1 cellular context compared by ENCODE assay signal in the genomic region with DNA sequence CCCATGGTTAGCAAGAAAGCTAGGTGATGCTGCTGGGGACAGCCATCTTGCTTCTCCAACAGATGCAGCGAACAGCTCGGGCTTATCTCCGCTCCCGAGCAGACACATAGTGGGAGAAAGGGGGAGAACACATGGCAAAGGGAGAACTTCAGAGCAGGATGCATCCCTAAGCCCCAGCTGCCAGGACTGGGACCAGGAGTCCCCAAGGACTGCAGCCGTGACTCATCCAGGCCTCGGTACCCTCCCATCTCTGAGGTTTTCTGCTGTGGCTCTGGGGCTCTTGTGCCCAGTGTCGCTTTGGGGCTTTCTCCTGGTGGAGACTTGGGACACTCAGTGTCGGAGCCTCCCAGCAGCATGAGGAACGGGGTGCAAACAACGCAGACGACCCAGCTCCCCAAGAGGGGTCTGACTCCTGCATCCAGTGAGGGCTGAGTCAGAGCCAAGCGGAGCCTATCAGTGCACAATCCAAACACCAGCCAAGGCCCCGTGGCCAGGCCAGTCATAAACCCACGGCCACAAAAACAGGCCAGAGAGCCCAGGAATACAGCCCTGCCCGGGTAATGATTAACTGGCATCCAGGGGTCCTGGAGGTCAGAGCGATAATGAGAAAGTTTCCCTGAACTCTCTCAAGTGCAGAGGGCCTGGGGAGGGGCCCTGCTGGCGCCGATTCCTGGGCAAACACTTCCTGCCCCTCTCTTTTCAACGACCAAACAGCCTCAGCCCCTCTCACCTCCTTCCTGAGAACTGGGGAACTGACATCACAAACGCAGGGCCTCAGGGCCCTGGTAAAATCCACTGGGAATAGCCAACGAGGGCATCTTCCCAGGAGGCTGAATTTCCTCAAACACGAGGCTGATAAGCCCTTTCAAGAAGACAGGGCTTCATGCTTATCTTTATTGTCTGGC.
TF ChIP-seq lines count a peak whose summit lies in the region.

No MANE protein-coding gene starts in this region.

TF ChIP-seq in HepG2, 621 proteins besides CTCF, POLR2A, EP300 and RAD21 (continued from another document and continues in another):
- TF ChIP-seq, protein P1, sequence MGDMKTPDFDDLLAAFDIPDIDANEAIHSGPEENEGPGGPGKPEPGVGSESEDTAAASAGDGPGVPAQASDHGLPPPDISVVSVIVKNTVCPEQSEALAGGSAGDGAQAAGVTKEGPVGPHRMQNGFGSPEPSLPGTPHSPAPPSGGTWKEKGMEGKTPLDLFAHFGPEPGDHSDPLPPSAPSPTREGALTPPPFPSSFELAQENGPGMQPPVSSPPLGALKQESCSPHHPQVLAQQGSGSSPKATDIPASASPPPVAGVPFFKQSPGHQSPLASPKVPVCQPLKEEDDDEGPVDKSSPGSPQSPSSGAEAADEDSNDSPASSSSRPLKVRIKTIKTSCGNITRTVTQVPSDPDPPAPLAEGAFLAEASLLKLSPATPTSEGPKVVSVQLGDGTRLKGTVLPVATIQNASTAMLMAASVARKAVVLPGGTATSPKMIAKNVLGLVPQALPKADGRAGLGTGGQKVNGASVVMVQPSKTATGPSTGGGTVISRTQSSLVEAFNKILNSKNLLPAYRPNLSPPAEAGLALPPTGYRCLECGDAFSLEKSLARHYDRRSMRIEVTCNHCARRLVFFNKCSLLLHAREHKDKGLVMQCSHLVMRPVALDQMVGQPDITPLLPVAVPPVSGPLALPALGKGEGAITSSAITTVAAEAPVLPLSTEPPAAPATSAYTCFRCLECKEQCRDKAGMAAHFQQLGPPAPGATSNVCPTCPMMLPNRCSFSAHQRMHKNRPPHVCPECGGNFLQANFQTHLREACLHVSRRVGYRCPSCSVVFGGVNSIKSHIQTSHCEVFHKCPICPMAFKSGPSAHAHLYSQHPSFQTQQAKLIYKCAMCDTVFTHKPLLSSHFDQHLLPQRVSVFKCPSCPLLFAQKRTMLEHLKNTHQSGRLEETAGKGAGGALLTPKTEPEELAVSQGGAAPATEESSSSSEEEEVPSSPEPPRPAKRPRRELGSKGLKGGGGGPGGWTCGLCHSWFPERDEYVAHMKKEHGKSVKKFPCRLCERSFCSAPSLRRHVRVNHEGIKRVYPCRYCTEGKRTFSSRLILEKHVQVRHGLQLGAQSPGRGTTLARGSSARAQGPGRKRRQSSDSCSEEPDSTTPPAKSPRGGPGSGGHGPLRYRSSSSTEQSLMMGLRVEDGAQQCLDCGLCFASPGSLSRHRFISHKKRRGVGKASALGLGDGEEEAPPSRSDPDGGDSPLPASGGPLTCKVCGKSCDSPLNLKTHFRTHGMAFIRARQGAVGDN (CRISPR knock-in tag; IDR thresholded peaks at IDR 0.05), result peak; percentile 94
- TF ChIP-seq, protein P2, sequence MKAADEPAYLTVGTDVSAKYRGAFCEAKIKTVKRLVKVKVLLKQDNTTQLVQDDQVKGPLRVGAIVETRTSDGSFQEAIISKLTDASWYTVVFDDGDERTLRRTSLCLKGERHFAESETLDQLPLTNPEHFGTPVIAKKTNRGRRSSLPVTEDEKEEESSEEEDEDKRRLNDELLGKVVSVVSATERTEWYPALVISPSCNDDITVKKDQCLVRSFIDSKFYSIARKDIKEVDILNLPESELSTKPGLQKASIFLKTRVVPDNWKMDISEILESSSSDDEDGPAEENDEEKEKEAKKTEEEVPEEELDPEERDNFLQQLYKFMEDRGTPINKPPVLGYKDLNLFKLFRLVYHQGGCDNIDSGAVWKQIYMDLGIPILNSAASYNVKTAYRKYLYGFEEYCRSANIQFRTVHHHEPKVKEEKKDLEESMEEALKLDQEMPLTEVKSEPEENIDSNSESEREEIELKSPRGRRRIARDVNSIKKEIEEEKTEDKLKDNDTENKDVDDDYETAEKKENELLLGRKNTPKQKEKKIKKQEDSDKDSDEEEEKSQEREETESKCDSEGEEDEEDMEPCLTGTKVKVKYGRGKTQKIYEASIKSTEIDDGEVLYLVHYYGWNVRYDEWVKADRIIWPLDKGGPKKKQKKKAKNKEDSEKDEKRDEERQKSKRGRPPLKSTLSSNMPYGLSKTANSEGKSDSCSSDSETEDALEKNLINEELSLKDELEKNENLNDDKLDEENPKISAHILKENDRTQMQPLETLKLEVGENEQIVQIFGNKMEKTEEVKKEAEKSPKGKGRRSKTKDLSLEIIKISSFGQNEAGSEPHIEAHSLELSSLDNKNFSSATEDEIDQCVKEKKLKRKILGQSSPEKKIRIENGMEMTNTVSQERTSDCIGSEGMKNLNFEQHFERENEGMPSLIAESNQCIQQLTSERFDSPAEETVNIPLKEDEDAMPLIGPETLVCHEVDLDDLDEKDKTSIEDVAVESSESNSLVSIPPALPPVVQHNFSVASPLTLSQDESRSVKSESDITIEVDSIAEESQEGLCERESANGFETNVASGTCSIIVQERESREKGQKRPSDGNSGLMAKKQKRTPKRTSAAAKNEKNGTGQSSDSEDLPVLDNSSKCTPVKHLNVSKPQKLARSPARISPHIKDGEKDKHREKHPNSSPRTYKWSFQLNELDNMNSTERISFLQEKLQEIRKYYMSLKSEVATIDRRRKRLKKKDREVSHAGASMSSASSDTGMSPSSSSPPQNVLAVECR (CRISPR knock-in tag; IDR thresholded peaks at IDR 0.05; ENCODE audit: borderline replicate concordance), result peak; percentile 34; the same call in 1 of the 2 replicates
- TF ChIP-seq, protein P3, sequence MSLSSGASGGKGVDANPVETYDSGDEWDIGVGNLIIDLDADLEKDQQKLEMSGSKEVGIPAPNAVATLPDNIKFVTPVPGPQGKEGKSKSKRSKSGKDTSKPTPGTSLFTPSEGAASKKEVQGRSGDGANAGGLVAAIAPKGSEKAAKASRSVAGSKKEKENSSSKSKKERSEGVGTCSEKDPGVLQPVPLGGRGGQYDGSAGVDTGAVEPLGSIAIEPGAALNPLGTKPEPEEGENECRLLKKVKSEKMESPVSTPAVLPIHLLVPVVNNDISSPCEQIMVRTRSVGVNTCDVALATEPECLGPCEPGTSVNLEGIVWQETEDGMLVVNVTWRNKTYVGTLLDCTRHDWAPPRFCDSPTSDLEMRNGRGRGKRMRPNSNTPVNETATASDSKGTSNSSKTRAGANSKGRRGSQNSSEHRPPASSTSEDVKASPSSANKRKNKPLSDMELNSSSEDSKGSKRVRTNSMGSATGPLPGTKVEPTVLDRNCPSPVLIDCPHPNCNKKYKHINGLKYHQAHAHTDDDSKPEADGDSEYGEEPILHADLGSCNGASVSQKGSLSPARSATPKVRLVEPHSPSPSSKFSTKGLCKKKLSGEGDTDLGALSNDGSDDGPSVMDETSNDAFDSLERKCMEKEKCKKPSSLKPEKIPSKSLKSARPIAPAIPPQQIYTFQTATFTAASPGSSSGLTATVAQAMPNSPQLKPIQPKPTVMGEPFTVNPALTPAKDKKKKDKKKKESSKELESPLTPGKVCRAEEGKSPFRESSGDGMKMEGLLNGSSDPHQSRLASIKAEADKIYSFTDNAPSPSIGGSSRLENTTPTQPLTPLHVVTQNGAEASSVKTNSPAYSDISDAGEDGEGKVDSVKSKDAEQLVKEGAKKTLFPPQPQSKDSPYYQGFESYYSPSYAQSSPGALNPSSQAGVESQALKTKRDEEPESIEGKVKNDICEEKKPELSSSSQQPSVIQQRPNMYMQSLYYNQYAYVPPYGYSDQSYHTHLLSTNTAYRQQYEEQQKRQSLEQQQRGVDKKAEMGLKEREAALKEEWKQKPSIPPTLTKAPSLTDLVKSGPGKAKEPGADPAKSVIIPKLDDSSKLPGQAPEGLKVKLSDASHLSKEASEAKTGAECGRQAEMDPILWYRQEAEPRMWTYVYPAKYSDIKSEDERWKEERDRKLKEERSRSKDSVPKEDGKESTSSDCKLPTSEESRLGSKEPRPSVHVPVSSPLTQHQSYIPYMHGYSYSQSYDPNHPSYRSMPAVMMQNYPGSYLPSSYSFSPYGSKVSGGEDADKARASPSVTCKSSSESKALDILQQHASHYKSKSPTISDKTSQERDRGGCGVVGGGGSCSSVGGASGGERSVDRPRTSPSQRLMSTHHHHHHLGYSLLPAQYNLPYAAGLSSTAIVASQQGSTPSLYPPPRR (CRISPR knock-in tag; IDR thresholded peaks at IDR 0.05; ENCODE audit: borderline replicate concordance), result peak; percentile 77; the same call in 1 of the 2 replicates
- TF ChIP-seq ZNF674 (CRISPR knock-in tag; IDR thresholded peaks at IDR 0.05; ENCODE audit: low read depth) (no peak), SMARCC2 (IDR thresholded peaks at IDR 0.05) (no peak), STAG1 (CRISPR knock-in tag; IDR thresholded peaks at IDR 0.05) (no peak), ZNF496 (CRISPR knock-in tag; IDR thresholded peaks at IDR 0.05; ENCODE audit: insufficient replicate concordance) (no peak), TP53 (CRISPR knock-in tag; conservative IDR thresholded peaks at IDR 0.05) (no peak), MLLT10 (CRISPR knock-in tag; IDR thresholded peaks at IDR 0.05) (no peak), ZSCAN20 (CRISPR knock-in tag; IDR thresholded peaks at IDR 0.05; ENCODE audit: borderline replicate concordance) (no peak), ZNF468 (CRISPR knock-in tag; IDR thresholded peaks at IDR 0.05) (no peak), SRY (CRISPR knock-in tag; IDR thresholded peaks at IDR 0.05) (peak; percentile 23; the same call in 1 of the 2 replicates), RFX3 (CRISPR knock-in tag; IDR thresholded peaks at IDR 0.05) (no peak), DMAP1 (CRISPR knock-in tag; IDR thresholded peaks at IDR 0.05) (peak; percentile 48; the same call in 1 of the 2 replicates), ZNF3 (CRISPR knock-in tag; IDR thresholded peaks at IDR 0.05) (no peak), NFE2L1 (CRISPR knock-in tag; IDR thresholded peaks at IDR 0.05; ENCODE audit: borderline replicate concordance) (no peak), HDAC1 (CRISPR knock-in tag; IDR thresholded peaks at IDR 0.05) (peak; percentile 72), ZSCAN25 (CRISPR knock-in tag; IDR thresholded peaks at IDR 0.05) (peak; percentile 59; the same call in 1 of the 2 replicates), ZFYVE20 (CRISPR knock-in tag; IDR thresholded peaks at IDR 0.05; ENCODE audit: borderline replicate concordance, low read depth) (no peak), MBNL3 (CRISPR knock-in tag; conservative IDR thresholded peaks at IDR 0.05) (no peak), MTA3 (CRISPR knock-in tag; IDR thresholded peaks at IDR 0.05) (no peak), ZNF816 (CRISPR knock-in tag; IDR thresholded peaks at IDR 0.05; ENCODE audit: borderline replicate concordance) (0 out of 2 replicates have a peak, but pooled peaks have one; percentile 66), FOSL2 (CRISPR knock-in tag; IDR thresholded peaks at IDR 0.05) (peak; percentile 87), PHF8 (CRISPR knock-in tag; IDR thresholded peaks at IDR 0.05) (no peak; the same call in 1 of the 2 replicates), MEIS1 (CRISPR knock-in tag; IDR thresholded peaks at IDR 0.05; ENCODE audit: borderline replicate concordance) (no peak), ZNF10 (CRISPR knock-in tag; IDR thresholded peaks at IDR 0.05; ENCODE audit: borderline replicate concordance, low read depth) (no peak), ZNF501 (CRISPR knock-in tag; IDR thresholded peaks at IDR 0.05) (no peak), ZKSCAN8 (CRISPR knock-in tag; IDR thresholded peaks at IDR 0.05; ENCODE audit: borderline replicate concordance) (no peak), ZNF143 (CRISPR knock-in tag; IDR thresholded peaks at IDR 0.05) (no peak), ZBTB21 (CRISPR knock-in tag; IDR thresholded peaks at IDR 0.05) (0 out of 2 replicates have a peak, but pooled peaks have one; percentile 26), TSC22D2 (CRISPR knock-in tag; IDR thresholded peaks at IDR 0.05; ENCODE audit: borderline replicate concordance) (no peak)
- TF ChIP-seq, protein P4, sequence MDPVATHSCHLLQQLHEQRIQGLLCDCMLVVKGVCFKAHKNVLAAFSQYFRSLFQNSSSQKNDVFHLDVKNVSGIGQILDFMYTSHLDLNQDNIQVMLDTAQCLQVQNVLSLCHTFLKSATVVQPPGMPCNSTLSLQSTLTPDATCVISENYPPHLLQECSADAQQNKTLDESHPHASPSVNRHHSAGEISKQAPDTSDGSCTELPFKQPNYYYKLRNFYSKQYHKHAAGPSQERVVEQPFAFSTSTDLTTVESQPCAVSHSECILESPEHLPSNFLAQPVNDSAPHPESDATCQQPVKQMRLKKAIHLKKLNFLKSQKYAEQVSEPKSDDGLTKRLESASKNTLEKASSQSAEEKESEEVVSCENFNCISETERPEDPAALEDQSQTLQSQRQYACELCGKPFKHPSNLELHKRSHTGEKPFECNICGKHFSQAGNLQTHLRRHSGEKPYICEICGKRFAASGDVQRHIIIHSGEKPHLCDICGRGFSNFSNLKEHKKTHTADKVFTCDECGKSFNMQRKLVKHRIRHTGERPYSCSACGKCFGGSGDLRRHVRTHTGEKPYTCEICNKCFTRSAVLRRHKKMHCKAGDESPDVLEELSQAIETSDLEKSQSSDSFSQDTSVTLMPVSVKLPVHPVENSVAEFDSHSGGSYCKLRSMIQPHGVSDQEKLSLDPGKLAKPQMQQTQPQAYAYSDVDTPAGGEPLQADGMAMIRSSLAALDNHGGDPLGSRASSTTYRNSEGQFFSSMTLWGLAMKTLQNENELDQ (CRISPR knock-in tag; IDR thresholded peaks at IDR 0.05; ENCODE audit: borderline replicate concordance), result no peak
- TF ChIP-seq, protein P5, sequence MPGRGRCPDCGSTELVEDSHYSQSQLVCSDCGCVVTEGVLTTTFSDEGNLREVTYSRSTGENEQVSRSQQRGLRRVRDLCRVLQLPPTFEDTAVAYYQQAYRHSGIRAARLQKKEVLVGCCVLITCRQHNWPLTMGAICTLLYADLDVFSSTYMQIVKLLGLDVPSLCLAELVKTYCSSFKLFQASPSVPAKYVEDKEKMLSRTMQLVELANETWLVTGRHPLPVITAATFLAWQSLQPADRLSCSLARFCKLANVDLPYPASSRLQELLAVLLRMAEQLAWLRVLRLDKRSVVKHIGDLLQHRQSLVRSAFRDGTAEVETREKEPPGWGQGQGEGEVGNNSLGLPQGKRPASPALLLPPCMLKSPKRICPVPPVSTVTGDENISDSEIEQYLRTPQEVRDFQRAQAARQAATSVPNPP (CRISPR knock-in tag; IDR thresholded peaks at IDR 0.05), result no peak
- TF ChIP-seq, protein P6, sequence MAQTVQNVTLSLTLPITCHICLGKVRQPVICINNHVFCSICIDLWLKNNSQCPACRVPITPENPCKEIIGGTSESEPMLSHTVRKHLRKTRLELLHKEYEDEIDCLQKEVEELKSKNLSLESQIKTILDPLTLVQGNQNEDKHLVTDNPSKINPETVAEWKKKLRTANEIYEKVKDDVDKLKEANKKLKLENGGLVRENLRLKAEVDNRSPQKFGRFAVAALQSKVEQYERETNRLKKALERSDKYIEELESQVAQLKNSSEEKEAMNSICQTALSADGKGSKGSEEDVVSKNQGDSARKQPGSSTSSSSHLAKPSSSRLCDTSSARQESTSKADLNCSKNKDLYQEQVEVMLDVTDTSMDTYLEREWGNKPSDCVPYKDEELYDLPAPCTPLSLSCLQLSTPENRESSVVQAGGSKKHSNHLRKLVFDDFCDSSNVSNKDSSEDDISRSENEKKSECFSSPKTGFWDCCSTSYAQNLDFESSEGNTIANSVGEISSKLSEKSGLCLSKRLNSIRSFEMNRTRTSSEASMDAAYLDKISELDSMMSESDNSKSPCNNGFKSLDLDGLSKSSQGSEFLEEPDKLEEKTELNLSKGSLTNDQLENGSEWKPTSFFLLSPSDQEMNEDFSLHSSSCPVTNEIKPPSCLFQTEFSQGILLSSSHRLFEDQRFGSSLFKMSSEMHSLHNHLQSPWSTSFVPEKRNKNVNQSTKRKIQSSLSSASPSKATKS (CRISPR knock-in tag; IDR thresholded peaks at IDR 0.05), result no peak
- TF ChIP-seq, protein P7, sequence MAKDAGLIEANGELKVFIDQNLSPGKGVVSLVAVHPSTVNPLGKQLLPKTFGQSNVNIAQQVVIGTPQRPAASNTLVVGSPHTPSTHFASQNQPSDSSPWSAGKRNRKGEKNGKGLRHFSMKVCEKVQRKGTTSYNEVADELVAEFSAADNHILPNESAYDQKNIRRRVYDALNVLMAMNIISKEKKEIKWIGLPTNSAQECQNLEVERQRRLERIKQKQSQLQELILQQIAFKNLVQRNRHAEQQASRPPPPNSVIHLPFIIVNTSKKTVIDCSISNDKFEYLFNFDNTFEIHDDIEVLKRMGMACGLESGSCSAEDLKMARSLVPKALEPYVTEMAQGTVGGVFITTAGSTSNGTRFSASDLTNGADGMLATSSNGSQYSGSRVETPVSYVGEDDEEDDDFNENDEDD (CRISPR knock-in tag; IDR thresholded peaks at IDR 0.05; ENCODE audit: borderline replicate concordance), result no peak; the same call in 1 of the 2 replicates
